ENCODE assay signal across 1 cellular context in the genomic region with DNA sequence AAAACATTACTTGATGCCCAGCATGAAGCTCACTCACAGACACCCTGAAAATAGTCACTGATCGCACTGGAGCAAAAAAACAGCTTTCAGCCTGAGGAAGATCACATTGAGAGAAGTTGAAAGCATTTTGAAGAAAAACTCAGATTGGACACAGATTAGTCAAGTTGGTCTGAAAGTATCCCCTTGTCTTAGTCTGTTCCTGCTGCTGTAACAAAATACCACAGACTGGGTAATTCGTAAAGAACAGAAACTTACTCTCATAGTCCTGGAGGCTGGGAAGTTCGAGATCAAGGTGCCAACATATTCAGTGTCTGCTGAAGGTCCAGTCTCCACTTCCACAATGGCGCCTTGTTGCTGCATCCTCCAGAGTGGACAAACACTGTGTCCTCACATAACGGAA.
TF ChIP-seq lines count a peak whose summit lies in the region.

No MANE protein-coding gene starts in this region.

TF ChIP-seq in GM23338, 12 proteins besides CTCF, POLR2A, EP300 and RAD21 (continued from another document):
- TF ChIP-seq, protein P1, sequence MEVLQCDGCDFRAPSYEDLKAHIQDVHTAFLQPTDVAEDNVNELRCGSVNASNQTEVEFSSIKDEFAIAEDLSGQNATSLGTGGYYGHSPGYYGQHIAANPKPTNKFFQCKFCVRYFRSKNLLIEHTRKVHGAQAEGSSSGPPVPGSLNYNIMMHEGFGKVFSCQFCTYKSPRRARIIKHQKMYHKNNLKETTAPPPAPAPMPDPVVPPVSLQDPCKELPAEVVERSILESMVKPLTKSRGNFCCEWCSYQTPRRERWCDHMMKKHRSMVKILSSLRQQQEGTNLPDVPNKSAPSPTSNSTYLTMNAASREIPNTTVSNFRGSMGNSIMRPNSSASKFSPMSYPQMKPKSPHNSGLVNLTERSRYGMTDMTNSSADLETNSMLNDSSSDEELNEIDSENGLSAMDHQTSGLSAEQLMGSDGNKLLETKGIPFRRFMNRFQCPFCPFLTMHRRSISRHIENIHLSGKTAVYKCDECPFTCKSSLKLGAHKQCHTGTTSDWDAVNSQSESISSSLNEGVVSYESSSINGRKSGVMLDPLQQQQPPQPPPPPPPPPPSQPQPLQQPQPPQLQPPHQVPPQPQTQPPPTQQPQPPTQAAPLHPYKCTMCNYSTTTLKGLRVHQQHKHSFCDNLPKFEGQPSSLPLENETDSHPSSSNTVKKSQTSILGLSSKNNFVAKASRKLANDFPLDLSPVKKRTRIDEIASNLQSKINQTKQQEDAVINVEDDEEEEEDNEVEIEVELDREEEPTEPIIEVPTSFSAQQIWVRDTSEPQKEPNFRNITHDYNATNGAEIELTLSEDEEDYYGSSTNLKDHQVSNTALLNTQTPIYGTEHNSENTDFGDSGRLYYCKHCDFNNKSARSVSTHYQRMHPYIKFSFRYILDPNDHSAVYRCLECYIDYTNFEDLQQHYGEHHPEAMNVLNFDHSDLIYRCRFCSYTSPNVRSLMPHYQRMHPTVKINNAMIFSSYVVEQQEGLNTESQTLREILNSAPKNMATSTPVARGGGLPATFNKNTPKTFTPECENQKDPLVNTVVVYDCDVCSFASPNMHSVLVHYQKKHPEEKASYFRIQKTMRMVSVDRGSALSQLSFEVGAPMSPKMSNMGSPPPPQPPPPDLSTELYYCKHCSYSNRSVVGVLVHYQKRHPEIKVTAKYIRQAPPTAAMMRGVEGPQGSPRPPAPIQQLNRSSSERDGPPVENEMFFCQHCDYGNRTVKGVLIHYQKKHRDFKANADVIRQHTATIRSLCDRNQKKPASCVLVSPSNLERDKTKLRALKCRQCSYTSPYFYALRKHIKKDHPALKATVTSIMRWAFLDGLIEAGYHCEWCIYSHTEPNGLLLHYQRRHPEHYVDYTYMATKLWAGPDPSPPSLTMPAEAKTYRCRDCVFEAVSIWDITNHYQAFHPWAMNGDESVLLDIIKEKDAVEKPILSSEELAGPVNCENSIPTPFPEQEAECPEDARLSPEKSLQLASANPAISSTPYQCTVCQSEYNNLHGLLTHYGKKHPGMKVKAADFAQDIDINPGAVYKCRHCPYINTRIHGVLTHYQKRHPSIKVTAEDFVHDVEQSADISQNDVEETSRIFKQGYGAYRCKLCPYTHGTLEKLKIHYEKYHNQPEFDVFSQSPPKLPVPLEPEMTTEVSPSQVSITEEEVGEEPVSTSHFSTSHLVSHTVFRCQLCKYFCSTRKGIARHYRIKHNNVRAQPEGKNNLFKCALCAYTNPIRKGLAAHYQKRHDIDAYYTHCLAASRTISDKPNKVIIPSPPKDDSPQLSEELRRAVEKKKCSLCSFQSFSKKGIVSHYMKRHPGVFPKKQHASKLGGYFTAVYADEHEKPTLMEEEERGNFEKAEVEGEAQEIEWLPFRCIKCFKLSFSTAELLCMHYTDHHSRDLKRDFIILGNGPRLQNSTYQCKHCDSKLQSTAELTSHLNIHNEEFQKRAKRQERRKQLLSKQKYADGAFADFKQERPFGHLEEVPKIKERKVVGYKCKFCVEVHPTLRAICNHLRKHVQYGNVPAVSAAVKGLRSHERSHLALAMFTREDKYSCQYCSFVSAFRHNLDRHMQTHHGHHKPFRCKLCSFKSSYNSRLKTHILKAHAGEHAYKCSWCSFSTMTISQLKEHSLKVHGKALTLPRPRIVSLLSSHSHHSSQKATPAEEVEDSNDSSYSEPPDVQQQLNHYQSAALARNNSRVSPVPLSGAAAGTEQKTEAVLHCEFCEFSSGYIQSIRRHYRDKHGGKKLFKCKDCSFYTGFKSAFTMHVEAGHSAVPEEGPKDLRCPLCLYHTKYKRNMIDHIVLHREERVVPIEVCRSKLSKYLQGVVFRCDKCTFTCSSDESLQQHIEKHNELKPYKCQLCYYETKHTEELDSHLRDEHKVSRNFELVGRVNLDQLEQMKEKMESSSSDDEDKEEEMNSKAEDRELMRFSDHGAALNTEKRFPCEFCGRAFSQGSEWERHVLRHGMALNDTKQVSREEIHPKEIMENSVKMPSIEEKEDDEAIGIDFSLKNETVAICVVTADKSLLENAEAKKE (CRISPR knock-in tag; IDR thresholded peaks at IDR 0.05), result no peak
